ENCODE assay signal across 1 cellular context in the genomic region with DNA sequence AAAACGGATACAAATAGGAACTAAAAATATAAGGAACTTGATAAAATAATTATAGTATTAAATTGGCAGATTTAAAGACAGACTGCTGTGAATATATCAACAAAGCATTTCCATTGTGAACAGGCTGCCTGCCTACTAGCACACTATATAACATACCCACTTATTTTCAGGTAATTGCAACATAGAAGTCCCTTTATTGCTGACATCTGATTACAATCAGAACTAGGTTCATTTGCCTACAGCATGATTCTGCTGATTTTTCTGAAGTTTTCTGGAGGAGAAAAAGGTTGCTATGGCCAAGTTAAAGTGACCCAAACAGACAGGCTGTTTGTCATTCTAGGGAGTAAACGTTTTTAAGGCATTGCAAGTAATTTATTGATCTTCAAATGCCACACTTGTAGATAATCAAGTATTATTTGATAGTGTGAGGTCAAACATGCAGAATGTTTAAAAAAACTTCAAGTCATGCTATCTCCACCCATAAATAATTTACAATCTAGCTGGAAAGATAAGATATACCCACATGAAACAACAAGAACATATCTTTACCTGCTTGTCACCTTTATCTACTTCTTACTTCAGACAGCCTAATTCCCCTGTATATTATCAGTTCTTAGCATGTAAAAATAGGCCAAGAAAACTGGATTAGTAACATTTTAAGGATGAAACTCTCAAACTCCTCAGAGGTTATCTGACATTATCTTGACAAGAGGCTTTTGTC.
TF ChIP-seq lines count a peak whose summit lies in the region.

No MANE protein-coding gene starts in this region.

TF ChIP-seq in K562, 482 proteins besides CTCF, POLR2A, EP300 and RAD21 (continued from another document and continues in another):
- TF ChIP-seq, protein P1, sequence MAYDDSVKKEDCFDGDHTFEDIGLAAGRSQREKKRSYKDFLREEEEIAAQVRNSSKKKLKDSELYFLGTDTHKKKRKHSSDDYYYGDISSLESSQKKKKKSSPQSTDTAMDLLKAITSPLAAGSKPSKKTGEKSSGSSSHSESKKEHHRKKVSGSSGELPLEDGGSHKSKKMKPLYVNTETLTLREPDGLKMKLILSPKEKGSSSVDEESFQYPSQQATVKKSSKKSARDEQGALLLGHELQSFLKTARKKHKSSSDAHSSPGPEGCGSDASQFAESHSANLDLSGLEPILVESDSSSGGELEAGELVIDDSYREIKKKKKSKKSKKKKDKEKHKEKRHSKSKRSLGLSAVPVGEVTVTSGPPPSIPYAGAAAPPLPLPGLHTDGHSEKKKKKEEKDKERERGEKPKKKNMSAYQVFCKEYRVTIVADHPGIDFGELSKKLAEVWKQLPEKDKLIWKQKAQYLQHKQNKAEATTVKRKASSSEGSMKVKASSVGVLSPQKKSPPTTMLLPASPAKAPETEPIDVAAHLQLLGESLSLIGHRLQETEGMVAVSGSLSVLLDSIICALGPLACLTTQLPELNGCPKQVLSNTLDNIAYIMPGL (CRISPR knock-in tag; IDR thresholded peaks at IDR 0.05) = no peak
- TF ChIP-seq ZNF785 (CRISPR knock-in tag; IDR thresholded peaks at IDR 0.05) = no peak
- no peak for TF ChIP-seq ZSCAN29 (IDR thresholded peaks at IDR 0.05)
- TF ChIP-seq ZNF311 (CRISPR knock-in tag; IDR thresholded peaks at IDR 0.05) = no peak
- TF ChIP-seq PHF21A (IDR thresholded peaks at IDR 0.05; ENCODE audit: borderline replicate concordance, low read depth) = no peak
- no peak for TF ChIP-seq MAFF (IDR thresholded peaks at IDR 0.05; ENCODE audit: low read length)
- no peak for TF ChIP-seq ZNF347 (CRISPR knock-in tag; IDR thresholded peaks at IDR 0.05; ENCODE audit: low read depth)
- TF ChIP-seq ZNF316 (IDR thresholded peaks at IDR 0.05) = peak; percentile 90
- TF ChIP-seq, protein P2, sequence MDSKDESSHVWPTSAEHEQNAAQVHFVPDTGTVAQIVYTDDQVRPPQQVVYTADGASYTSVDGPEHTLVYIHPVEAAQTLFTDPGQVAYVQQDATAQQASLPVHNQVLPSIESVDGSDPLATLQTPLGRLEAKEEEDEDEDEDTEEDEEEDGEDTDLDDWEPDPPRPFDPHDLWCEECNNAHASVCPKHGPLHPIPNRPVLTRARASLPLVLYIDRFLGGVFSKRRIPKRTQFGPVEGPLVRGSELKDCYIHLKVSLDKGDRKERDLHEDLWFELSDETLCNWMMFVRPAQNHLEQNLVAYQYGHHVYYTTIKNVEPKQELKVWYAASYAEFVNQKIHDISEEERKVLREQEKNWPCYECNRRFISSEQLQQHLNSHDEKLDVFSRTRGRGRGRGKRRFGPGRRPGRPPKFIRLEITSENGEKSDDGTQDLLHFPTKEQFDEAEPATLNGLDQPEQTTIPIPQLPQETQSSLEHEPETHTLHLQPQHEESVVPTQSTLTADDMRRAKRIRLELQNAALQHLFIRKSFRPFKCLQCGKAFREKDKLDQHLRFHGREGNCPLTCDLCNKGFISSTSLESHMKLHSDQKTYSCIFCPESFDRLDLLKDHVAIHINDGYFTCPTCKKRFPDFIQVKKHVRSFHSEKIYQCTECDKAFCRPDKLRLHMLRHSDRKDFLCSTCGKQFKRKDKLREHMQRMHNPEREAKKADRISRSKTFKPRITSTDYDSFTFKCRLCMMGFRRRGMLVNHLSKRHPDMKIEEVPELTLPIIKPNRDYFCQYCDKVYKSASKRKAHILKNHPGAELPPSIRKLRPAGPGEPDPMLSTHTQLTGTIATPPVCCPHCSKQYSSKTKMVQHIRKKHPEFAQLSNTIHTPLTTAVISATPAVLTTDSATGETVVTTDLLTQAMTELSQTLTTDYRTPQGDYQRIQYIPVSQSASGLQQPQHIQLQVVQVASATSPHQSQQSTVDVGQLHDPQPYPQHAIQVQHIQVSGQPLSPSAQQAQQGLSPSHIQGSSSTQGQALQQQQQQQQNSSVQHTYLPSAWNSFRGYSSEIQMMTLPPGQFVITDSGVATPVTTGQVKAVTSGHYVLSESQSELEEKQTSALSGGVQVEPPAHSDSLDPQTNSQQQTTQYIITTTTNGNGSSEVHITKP (IDR thresholded peaks at IDR 0.05; ENCODE audit: partially characterized antibody) = no peak
- no peak for TF ChIP-seq ZNF431 (CRISPR knock-in tag; IDR thresholded peaks at IDR 0.05)
- TF ChIP-seq IRF2 (CRISPR knock-in tag; IDR thresholded peaks at IDR 0.05) = no peak
- peak in 1 of 2 experiments; percentile 61; a peak in 1 of 4 replicates for TF ChIP-seq TRIM24 (IDR thresholded peaks at IDR 0.05)
- TF ChIP-seq SMAD2 (IDR thresholded peaks at IDR 0.05; ENCODE audit: low read depth, low read length) = no peak
- no peak for TF ChIP-seq ZFP30 (CRISPR knock-in tag; IDR thresholded peaks at IDR 0.05; ENCODE audit: borderline replicate concordance)
- no peak for TF ChIP-seq ZNF146 (CRISPR knock-in tag; IDR thresholded peaks at IDR 0.05; ENCODE audit: unreplicated experiment)
- TF ChIP-seq U2AF1 (optimal IDR thresholded peaks at IDR 0.05; ENCODE audit: low read depth, low read length) = no peak
- TF ChIP-seq, protein P3, sequence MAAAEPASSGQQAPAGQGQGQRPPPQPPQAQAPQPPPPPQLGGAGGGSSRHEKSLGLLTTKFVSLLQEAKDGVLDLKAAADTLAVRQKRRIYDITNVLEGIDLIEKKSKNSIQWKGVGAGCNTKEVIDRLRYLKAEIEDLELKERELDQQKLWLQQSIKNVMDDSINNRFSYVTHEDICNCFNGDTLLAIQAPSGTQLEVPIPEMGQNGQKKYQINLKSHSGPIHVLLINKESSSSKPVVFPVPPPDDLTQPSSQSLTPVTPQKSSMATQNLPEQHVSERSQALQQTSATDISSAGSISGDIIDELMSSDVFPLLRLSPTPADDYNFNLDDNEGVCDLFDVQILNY (CRISPR knock-in tag; IDR thresholded peaks at IDR 0.05) = no peak
- no peak for TF ChIP-seq CREBBP (IDR thresholded peaks at IDR 0.05; ENCODE audit: low read depth, low read length)
- no peak; the same call in 1 of the 2 replicates for TF ChIP-seq ADNP (tag; IDR thresholded peaks at IDR 0.05)
- TF ChIP-seq HMGN3 (IDR thresholded peaks at IDR 0.05; ENCODE audit: borderline replicate concordance, extremely low read depth, insufficient read length, low read depth, low read length) = peak; percentile 34
- TF ChIP-seq, protein P4, sequence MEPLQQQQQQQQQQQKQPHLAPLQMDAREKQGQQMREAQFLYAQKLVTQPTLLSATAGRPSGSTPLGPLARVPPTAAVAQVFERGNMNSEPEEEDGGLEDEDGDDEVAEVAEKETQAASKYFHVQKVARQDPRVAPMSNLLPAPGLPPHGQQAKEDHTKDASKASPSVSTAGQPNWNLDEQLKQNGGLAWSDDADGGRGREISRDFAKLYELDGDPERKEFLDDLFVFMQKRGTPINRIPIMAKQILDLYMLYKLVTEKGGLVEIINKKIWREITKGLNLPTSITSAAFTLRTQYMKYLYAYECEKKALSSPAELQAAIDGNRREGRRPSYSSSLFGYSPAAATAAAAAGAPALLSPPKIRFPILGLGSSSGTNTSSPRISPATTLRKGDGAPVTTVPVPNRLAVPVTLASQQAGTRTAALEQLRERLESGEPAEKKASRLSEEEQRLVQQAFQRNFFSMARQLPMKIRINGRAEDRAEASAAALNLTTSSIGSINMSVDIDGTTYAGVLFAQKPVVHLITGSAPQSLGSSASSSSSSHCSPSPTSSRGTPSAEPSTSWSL (CRISPR knock-in tag; IDR thresholded peaks at IDR 0.05; ENCODE audit: borderline replicate concordance) = no peak
- no peak for TF ChIP-seq ZNF79 (CRISPR knock-in tag; IDR thresholded peaks at IDR 0.05; ENCODE audit: low read depth)
- TF ChIP-seq EWSR1 (IDR thresholded peaks at IDR 0.05; ENCODE audit: borderline replicate concordance, low read depth, partially characterized antibody) = no peak
- TF ChIP-seq STAG1 (CRISPR knock-in tag; IDR thresholded peaks at IDR 0.05; ENCODE audit: borderline replicate concordance) = no peak
- TF ChIP-seq, protein P5, sequence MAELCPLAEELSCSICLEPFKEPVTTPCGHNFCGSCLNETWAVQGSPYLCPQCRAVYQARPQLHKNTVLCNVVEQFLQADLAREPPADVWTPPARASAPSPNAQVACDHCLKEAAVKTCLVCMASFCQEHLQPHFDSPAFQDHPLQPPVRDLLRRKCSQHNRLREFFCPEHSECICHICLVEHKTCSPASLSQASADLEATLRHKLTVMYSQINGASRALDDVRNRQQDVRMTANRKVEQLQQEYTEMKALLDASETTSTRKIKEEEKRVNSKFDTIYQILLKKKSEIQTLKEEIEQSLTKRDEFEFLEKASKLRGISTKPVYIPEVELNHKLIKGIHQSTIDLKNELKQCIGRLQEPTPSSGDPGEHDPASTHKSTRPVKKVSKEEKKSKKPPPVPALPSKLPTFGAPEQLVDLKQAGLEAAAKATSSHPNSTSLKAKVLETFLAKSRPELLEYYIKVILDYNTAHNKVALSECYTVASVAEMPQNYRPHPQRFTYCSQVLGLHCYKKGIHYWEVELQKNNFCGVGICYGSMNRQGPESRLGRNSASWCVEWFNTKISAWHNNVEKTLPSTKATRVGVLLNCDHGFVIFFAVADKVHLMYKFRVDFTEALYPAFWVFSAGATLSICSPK (IDR thresholded peaks at IDR 0.05; ENCODE audit: borderline replicate concordance) = no peak
- TF ChIP-seq MECOM (CRISPR knock-in tag; IDR thresholded peaks at IDR 0.05) = no peak
- peak; percentile 64 for TF ChIP-seq CEBPB (tag; IDR thresholded peaks at IDR 0.05)
- TF ChIP-seq ZNF830 (CRISPR knock-in tag; IDR thresholded peaks at IDR 0.05) = no peak
- TF ChIP-seq HLTF (IDR thresholded peaks at IDR 0.05) = no peak
- TF ChIP-seq XRCC3 (IDR thresholded peaks at IDR 0.05) = no peak
- TF ChIP-seq, protein P6, sequence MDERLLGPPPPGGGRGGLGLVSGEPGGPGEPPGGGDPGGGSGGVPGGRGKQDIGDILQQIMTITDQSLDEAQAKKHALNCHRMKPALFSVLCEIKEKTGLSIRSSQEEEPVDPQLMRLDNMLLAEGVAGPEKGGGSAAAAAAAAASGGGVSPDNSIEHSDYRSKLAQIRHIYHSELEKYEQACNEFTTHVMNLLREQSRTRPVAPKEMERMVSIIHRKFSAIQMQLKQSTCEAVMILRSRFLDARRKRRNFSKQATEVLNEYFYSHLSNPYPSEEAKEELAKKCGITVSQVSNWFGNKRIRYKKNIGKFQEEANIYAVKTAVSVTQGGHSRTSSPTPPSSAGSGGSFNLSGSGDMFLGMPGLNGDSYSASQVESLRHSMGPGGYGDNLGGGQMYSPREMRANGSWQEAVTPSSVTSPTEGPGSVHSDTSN (CRISPR knock-in tag; IDR thresholded peaks at IDR 0.05; ENCODE audit: low read depth) = no peak
- TF ChIP-seq, protein P6 (tag; conservative IDR thresholded peaks at IDR 0.05; ENCODE audit: low read depth) = peak; percentile 81
- TF ChIP-seq ZKSCAN8 (CRISPR knock-in tag; IDR thresholded peaks at IDR 0.05) = no peak
- no peak for TF ChIP-seq HDAC3 (IDR thresholded peaks at IDR 0.05; ENCODE audit: borderline replicate concordance, partially characterized antibody)
- no peak for TF ChIP-seq FOXA1 (IDR thresholded peaks at IDR 0.05; ENCODE audit: borderline replicate concordance)
- TF ChIP-seq, protein P7, sequence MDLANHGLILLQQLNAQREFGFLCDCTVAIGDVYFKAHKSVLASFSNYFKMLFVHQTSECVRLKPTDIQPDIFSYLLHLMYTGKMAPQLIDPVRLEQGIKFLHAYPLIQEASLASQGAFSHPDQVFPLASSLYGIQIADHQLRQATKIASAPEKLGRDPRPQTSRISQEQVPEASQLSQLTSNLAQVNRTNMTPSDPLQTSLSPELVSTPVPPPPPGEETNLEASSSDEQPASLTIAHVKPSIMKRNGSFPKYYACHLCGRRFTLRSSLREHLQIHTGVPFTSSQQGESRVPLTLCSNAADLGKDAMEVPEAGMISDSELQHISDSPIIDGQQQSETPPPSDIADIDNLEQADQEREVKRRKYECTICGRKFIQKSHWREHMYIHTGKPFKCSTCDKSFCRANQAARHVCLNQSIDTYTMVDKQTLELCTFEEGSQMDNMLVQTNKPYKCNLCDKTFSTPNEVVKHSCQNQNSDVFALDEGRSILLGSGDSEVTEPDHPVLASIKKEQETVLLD (IDR thresholded peaks at IDR 0.05) = peak; percentile 72; the same call in 1 of the 2 replicates
- TF ChIP-seq, protein P8, sequence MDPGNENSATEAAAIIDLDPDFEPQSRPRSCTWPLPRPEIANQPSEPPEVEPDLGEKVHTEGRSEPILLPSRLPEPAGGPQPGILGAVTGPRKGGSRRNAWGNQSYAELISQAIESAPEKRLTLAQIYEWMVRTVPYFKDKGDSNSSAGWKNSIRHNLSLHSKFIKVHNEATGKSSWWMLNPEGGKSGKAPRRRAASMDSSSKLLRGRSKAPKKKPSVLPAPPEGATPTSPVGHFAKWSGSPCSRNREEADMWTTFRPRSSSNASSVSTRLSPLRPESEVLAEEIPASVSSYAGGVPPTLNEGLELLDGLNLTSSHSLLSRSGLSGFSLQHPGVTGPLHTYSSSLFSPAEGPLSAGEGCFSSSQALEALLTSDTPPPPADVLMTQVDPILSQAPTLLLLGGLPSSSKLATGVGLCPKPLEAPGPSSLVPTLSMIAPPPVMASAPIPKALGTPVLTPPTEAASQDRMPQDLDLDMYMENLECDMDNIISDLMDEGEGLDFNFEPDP (CRISPR knock-in tag; IDR thresholded peaks at IDR 0.05) = no peak
- no peak; the same call in 1 of the 2 replicates for TF ChIP-seq POLR2H (tag; IDR thresholded peaks at IDR 0.05; ENCODE audit: low read depth)
- TF ChIP-seq SAP30 (IDR thresholded peaks at IDR 0.05; ENCODE audit: borderline replicate concordance, insufficient read depth, low read depth, low read length, poor library complexity, severe bottlenecking) = no peak
- TF ChIP-seq BACH1 (tag; IDR thresholded peaks at IDR 0.05) = no peak
- TF ChIP-seq, protein P9, sequence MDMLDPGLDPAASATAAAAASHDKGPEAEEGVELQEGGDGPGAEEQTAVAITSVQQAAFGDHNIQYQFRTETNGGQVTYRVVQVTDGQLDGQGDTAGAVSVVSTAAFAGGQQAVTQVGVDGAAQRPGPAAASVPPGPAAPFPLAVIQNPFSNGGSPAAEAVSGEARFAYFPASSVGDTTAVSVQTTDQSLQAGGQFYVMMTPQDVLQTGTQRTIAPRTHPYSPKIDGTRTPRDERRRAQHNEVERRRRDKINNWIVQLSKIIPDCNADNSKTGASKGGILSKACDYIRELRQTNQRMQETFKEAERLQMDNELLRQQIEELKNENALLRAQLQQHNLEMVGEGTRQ (CRISPR knock-in tag; IDR thresholded peaks at IDR 0.05) = no peak
- TF ChIP-seq SIRT6 (IDR thresholded peaks at IDR 0.05; ENCODE audit: low read depth, low read length) = no peak
- TF ChIP-seq, protein P10, sequence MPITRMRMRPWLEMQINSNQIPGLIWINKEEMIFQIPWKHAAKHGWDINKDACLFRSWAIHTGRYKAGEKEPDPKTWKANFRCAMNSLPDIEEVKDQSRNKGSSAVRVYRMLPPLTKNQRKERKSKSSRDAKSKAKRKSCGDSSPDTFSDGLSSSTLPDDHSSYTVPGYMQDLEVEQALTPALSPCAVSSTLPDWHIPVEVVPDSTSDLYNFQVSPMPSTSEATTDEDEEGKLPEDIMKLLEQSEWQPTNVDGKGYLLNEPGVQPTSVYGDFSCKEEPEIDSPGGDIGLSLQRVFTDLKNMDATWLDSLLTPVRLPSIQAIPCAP (CRISPR knock-in tag; IDR thresholded peaks at IDR 0.05; ENCODE audit: borderline replicate concordance) = no peak
- no peak for TF ChIP-seq HDGF (IDR thresholded peaks at IDR 0.05)
- no peak for TF ChIP-seq NRF1 (conservative IDR thresholded peaks at IDR 0.05 in 1 of 2, IDR thresholded peaks at IDR 0.05 in 1 of 2)
